9 cellular contexts compared by ENCODE assay signal in genomic region chr2:177241771-177242135, GRCh38. TPM values are rescaled to one million over a fixed set of nuclear protein-coding genes. Genes with fewer than 3 reads are reported as not detected.
A peak's percentile ranks its signal among the peaks of the same experiment; 100 is the strongest.
DNase-seq lines count a peak whose midpoint lies in the region; ATAC-seq, FAIRE-seq and TF ChIP-seq lines count a peak whose summit lies in the region.
"Had no signal": no experiment of that assay in that cellular context is flagged by ENCODE, and none has a peak within 500 bp of the region (broad histone marks: within the 10 kb centered on the region; RNA-seq: fewer than 3 reads in every experiment).

No MANE protein-coding gene starts in this region.

- H3K9me3 ChIP-seq in keratinocyte (ENCODE audit: control insufficient read depth, low read depth, low read length) = no peaks in the 10 kb centered on the region

- H2AFZ ChIP-seq in keratinocyte (ENCODE audit: control insufficient read depth, low read length) = no peak overlapping the region

- H3K4me2 ChIP-seq in keratinocyte (ENCODE audit: control insufficient read depth, extremely low read depth, insufficient read depth, low read depth, low read length) = peak overlapping the region; percentile 83

- H3K9ac ChIP-seq in keratinocyte (ENCODE audit: control insufficient read depth, extremely low read depth, insufficient read depth, low read length) = peak overlapping the region; percentile 74

- FAIRE-seq in keratinocyte (lab: Jason Lieb, UNC) = no peak
- FAIRE-seq: A204.1 had no signal

- dilution Hi-C loops in keratinocyte (cut with MboI; ENCODE audit: extremely low pct_ligation_motif_present, low sequenced_read_pairs) = no loop called here

- peaks cover 95% of the 10 kb centered on the region for H3K79me2 ChIP-seq in keratinocyte (ENCODE audit: control insufficient read depth, insufficient read depth, low read length)

- peaks cover 38% of the 10 kb centered on the region for H4K20me1 ChIP-seq in keratinocyte (ENCODE audit: control insufficient read depth, extremely low read depth, insufficient read depth, low read length)

- H3K4me3 ChIP-seq in keratinocyte (ENCODE audit: control insufficient read depth in 2 of 3, extremely low read depth in 1 of 3, insufficient read depth in 2 of 3, low read depth in 1 of 3, low read length in 3 of 3) = peak overlapping the region in 2 of 3 experiments; percentile 16 to 54

- H3K4me1 ChIP-seq in keratinocyte (ENCODE audit: control insufficient read depth, extremely low read depth, insufficient read depth, low read length) = peaks cover 75% of the 10 kb centered on the region

- in situ Hi-C loops in ACHN (cut with HindIII; ENCODE audit: low pct_ligation_motif_present, low pct_unique_long_range_greater_than_20kb, low sequenced_read_pairs) = no loop called here

- peaks cover 66% of the 10 kb centered on the region for H3K4me1 Mint-ChIP-seq in T-helper 1 cell treated with Interleukin-12 subunit alpha and Interleukin-12 subunit beta and Interleukin-4 antibody, amounts not matched to agents 30 μg/mL and 1 μg/mL, for 36 hours (ENCODE audit: low read depth)
- H3K4me1 Mint-ChIP-seq in activated naive CD8-positive, alpha-beta T cell treated with anti-CD3 and anti-CD28 coated beads, Interleukin-2, amount 50 U/mL, for 24 hours = peaks cover 81% of the 10 kb centered on the region

- no peaks in the 10 kb centered on the region for H3K27me3 Mint-ChIP-seq in T-helper 1 cell treated with Interleukin-12 subunit alpha and Interleukin-12 subunit beta and Interleukin-4 antibody, amounts not matched to agents 30 μg/mL and 1 μg/mL, for 36 hours (ENCODE audit: low read depth)
- H3K27me3 Mint-ChIP-seq in activated naive CD8-positive, alpha-beta T cell treated with anti-CD3 and anti-CD28 coated beads, Interleukin-2, amount 50 U/mL, for 24 hours = no peaks in the 10 kb centered on the region

- peaks cover 3 to 42% of the 10 kb centered on the region in 2 experiments for H3K36me3 ChIP-seq in keratinocyte (ENCODE audit: control insufficient read depth in 2 of 2, extremely low read depth in 1 of 2, insufficient read depth in 2 of 2, low read length in 2 of 2)

- H3K9me3 Mint-ChIP-seq in T-helper 1 cell treated with Interleukin-12 subunit alpha and Interleukin-12 subunit beta and Interleukin-4 antibody, amounts not matched to agents 30 μg/mL and 1 μg/mL, for 36 hours = no peaks in the 10 kb centered on the region
- no peaks in the 10 kb centered on the region for H3K9me3 Mint-ChIP-seq in activated naive CD8-positive, alpha-beta T cell treated with anti-CD3 and anti-CD28 coated beads, Interleukin-2, amount 50 U/mL, for 24 hours

- ATAC-seq in activated naive CD8-positive, alpha-beta T cell treated with anti-CD3 and anti-CD28 coated beads, Interleukin-2, amount 50 U/mL, for 24 hours = no peak

- DNase-seq in T-helper 1 cell (no peak), keratinocyte (ENCODE audit: low read depth, low spot score) (no peak), substantia nigra (lab: John Stamatoyannopoulos, UW) (no peak), GOT3 (lab: John Stamatoyannopoulos, UW) (no peak), T1000 (lab: John Stamatoyannopoulos, UW) (no peak), ACHN (no peak)
- no peak for DNase-seq in activated naive CD8-positive, alpha-beta T cell treated with anti-CD3 and anti-CD28 coated beads, Interleukin-2, amount 50 U/mL, for 24 hours

- H3K4me3 Mint-ChIP-seq in T-helper 1 cell treated with Interleukin-12 subunit alpha and Interleukin-12 subunit beta and Interleukin-4 antibody, amounts not matched to agents 30 μg/mL and 1 μg/mL, for 36 hours = peak overlapping the region; percentile 4
- H3K4me3 Mint-ChIP-seq in activated naive CD8-positive, alpha-beta T cell treated with anti-CD3 and anti-CD28 coated beads, Interleukin-2, amount 50 U/mL, for 24 hours = peak overlapping the region; percentile 7

- peaks cover 12% of the 10 kb centered on the region for H3K36me3 Mint-ChIP-seq in T-helper 1 cell treated with Interleukin-12 subunit alpha and Interleukin-12 subunit beta and Interleukin-4 antibody, amounts not matched to agents 30 μg/mL and 1 μg/mL, for 36 hours (ENCODE audit: low read depth)
- peaks cover 30% of the 10 kb centered on the region for H3K36me3 Mint-ChIP-seq in activated naive CD8-positive, alpha-beta T cell treated with anti-CD3 and anti-CD28 coated beads, Interleukin-2, amount 50 U/mL, for 24 hours (ENCODE audit: low read depth)

- H3K27ac ChIP-seq in keratinocyte (ENCODE audit: control insufficient read depth, insufficient read depth, low read length) (peak overlapping the region; percentile 97), substantia nigra (ENCODE audit: low read depth, low read length, poor library complexity, severe bottlenecking) (peak overlapping the region; percentile 76)

- TF ChIP-seq CTCF in keratinocyte (optimal IDR thresholded peaks at IDR 0.05 in 1 of 3, IDR thresholded peaks at IDR 0.05 in 1 of 3, conservative IDR thresholded peaks at IDR 0.05 in 1 of 3; ENCODE audit: extremely low read depth in 1 of 3, insufficient read depth in 2 of 3, low read length in 3 of 3) = no peak

- H3K27me3 ChIP-seq in keratinocyte (ENCODE audit: control insufficient read depth, extremely low read depth, insufficient read depth, low read length) = no peaks in the 10 kb centered on the region

- peak overlapping the region; percentile 87 for H3K27ac Mint-ChIP-seq in T-helper 1 cell treated with Interleukin-12 subunit alpha and Interleukin-12 subunit beta and Interleukin-4 antibody, amounts not matched to agents 30 μg/mL and 1 μg/mL, for 36 hours
- H3K27ac Mint-ChIP-seq in activated naive CD8-positive, alpha-beta T cell treated with anti-CD3 and anti-CD28 coated beads, Interleukin-2, amount 50 U/mL, for 24 hours = peak overlapping the region; percentile 85

- peaks cover 11% of the 10 kb centered on the region for H3K9me1 ChIP-seq in keratinocyte (ENCODE audit: control insufficient read depth, extremely low read depth, insufficient read depth, low read length)

RNA-seq across cellular contexts. Expression of gene NFE2L2, which starts 22.8 kb away (rescaled TPM):
- polyA plus RNA-seq in keratinocyte = 148 to 209 TPM (median 177 TPM) in 3 replicates
- polyA plus RNA-seq in keratinocyte (2011; ENCODE audit: low read depth) = 270 TPM
- 125 and 255 TPM in 2 replicates for polyA plus RNA-seq in keratinocyte (2011; cell fraction: cytosol; rRNA removed)
- 188 and 209 TPM in 2 replicates for polyA plus RNA-seq in keratinocyte (2011; cell fraction: nucleus; rRNA removed)
- polyA plus RNA-seq in keratinocyte (2012; ENCODE audit: low replicate concordance) = 73.8 and 149 TPM in 2 replicates
- 111 to 217 TPM (median 195 TPM) in 3 replicates for polyA minus RNA-seq in keratinocyte
- 156 TPM for polyA minus RNA-seq in keratinocyte (2011; cell fraction: cytosol; rRNA and poly(A)+ RNA removed)
- polyA minus RNA-seq in keratinocyte (2011; cell fraction: nucleus; rRNA and poly(A)+ RNA removed) = 72.8 and 148 TPM in 2 replicates

RNA-seq across cellular contexts. Expression of gene HNRNPA3, which starts 29.2 kb away (rescaled TPM):
- polyA plus RNA-seq in keratinocyte = 53.1 to 178 TPM (median 74.6 TPM) in 3 replicates
- 162 TPM for polyA plus RNA-seq in keratinocyte (2011; ENCODE audit: low read depth)
- 90.2 and 96.4 TPM in 2 replicates for polyA plus RNA-seq in keratinocyte (2011; cell fraction: cytosol; rRNA removed)
- polyA plus RNA-seq in keratinocyte (2011; cell fraction: nucleus; rRNA removed) = 71.8 and 126 TPM in 2 replicates
- polyA plus RNA-seq in keratinocyte (2012; ENCODE audit: low replicate concordance) = 140 and 399 TPM in 2 replicates
- 9.2 to 36.1 TPM (median 10.7 TPM) in 3 replicates for polyA minus RNA-seq in keratinocyte
- polyA minus RNA-seq in keratinocyte (2011; cell fraction: cytosol; rRNA and poly(A)+ RNA removed) = 23.8 TPM
- 17.0 and 32.5 TPM in 2 replicates for polyA minus RNA-seq in keratinocyte (2011; cell fraction: nucleus; rRNA and poly(A)+ RNA removed)
